ENCODE assay signal across 1 cellular context in the genomic region with DNA sequence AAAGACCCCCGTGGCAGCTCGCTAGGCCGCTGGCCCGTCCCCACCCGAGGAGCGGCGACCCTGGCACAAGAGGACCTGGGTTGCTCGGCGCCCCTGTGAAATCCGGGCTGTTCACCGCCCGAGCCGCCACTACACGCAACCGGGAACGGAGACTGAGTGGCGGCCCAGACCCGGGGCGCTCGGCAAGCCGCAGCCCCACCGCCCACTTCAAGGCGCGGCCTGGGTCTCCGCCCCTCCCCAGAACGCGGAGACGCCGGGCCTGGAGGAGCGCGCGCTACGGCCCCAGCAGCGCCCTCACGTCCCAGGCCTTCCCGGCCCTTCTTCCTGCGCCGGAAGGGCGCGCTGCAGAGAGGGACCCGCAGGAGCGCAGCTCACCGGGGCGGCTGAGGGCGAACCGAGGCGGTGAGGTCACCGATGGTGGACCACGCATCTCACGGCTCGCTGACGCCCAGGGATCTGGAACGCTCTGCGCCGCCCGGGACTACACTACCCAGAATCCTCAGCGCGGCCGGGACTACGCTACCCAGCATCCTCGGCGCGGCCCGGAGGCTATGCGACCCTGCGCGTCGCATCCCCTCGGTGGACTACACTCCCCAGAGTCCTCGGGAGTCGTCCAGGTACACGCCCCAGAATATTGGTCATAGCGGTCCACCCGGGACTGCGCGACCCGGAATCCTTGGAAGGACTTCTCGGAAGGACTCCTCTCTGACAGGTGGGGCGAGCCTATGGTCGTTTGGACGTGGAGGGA.
TF ChIP-seq lines count a peak whose summit lies in the region.

A gene (minus strand): TSS at position 470 of the 748 bp plus-strand sequence. CDS start 10,436 bp downstream, outside the sequence.

TF ChIP-seq in HEK293, 187 proteins besides CTCF, POLR2A, EP300 and RAD21 (continued from another document):
- TF ChIP-seq, protein P1, sequence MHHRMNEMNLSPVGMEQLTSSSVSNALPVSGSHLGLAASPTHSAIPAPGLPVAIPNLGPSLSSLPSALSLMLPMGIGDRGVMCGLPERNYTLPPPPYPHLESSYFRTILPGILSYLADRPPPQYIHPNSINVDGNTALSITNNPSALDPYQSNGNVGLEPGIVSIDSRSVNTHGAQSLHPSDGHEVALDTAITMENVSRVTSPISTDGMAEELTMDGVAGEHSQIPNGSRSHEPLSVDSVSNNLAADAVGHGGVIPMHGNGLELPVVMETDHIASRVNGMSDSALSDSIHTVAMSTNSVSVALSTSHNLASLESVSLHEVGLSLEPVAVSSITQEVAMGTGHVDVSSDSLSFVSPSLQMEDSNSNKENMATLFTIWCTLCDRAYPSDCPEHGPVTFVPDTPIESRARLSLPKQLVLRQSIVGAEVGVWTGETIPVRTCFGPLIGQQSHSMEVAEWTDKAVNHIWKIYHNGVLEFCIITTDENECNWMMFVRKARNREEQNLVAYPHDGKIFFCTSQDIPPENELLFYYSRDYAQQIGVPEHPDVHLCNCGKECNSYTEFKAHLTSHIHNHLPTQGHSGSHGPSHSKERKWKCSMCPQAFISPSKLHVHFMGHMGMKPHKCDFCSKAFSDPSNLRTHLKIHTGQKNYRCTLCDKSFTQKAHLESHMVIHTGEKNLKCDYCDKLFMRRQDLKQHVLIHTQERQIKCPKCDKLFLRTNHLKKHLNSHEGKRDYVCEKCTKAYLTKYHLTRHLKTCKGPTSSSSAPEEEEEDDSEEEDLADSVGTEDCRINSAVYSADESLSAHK (tag by site-specific recombination; IDR thresholded peaks at IDR 0.05), result no peak
- TF ChIP-seq ZNF585B (tag by site-specific recombination; IDR thresholded peaks at IDR 0.05), result no peak
- no peak for TF ChIP-seq GFI1B (tag by site-specific recombination; IDR thresholded peaks at IDR 0.05)
- TF ChIP-seq MYNN (tag by site-specific recombination; IDR thresholded peaks at IDR 0.05; ENCODE audit: borderline replicate concordance), result no peak
- no peak for TF ChIP-seq ZNF221 (tag by site-specific recombination; IDR thresholded peaks at IDR 0.05; ENCODE audit: borderline replicate concordance)
- no peak for TF ChIP-seq ZNF785 (tag by site-specific recombination; IDR thresholded peaks at IDR 0.05)
- TF ChIP-seq, protein P2, sequence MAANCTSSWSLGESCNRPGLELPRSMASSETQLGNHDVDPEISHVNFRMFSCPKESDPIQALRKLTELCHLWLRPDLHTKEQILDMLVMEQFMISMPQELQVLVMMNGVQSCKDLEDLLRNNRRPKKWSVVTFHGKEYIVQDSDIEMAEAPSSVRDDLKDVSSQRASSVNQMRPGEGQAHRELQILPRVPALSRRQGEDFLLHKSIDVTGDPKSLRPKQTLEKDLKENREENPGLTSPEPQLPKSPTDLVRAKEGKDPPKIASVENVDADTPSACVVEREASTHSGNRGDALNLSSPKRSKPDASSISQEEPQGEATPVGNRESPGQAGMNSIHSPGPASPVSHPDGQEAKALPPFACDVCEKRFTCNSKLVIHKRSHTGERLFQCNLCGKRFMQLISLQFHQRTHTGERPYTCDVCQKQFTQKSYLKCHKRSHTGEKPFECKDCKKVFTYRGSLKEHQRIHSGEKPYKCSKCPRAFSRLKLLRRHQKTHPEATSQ (tag by site-specific recombination; IDR thresholded peaks at IDR 0.05), result peak; percentile 71; the same call in 1 of the 2 replicates
- peak; percentile 16; the same call in 1 of the 2 replicates for TF ChIP-seq GLIS2 (tag by site-specific recombination; IDR thresholded peaks at IDR 0.05)
- TF ChIP-seq, protein P3, sequence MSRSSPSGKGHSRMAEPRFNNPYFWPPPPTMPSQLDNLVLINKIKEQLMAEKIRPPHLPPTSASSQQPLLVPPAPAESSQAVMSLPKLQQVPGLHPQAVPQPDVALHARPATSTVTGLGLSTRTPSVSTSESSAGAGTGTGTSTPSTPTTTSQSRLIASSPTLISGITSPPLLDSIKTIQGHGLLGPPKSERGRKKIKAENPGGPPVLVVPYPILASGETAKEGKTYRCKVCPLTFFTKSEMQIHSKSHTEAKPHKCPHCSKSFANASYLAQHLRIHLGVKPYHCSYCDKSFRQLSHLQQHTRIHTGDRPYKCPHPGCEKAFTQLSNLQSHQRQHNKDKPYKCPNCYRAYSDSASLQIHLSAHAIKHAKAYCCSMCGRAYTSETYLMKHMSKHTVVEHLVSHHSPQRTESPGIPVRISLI (tag by site-specific recombination; IDR thresholded peaks at IDR 0.05), result no peak
- TF ChIP-seq, protein P4, sequence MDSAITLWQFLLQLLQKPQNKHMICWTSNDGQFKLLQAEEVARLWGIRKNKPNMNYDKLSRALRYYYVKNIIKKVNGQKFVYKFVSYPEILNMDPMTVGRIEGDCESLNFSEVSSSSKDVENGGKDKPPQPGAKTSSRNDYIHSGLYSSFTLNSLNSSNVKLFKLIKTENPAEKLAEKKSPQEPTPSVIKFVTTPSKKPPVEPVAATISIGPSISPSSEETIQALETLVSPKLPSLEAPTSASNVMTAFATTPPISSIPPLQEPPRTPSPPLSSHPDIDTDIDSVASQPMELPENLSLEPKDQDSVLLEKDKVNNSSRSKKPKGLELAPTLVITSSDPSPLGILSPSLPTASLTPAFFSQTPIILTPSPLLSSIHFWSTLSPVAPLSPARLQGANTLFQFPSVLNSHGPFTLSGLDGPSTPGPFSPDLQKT (IDR thresholded peaks at IDR 0.05; ENCODE audit: borderline replicate concordance, low read depth, low read length), result no peak
- TF ChIP-seq ZNF121 (tag by site-specific recombination; IDR thresholded peaks at IDR 0.05), result no peak
- no peak for TF ChIP-seq FEZF1 (tag by site-specific recombination; IDR thresholded peaks at IDR 0.05)
- peak; percentile 60; the same call in 1 of the 2 replicates for TF ChIP-seq ZSCAN16 (tag by site-specific recombination; IDR thresholded peaks at IDR 0.05)
- no peak for TF ChIP-seq ZNF404 (tag by site-specific recombination; IDR thresholded peaks at IDR 0.05)
- TF ChIP-seq EGR2 (tag by site-specific recombination; IDR thresholded peaks at IDR 0.05; ENCODE audit: low read depth), result peak; percentile 69
- TF ChIP-seq ZNF157 (tag by site-specific recombination; IDR thresholded peaks at IDR 0.05), result no peak
- TF ChIP-seq GLIS1 (tag by site-specific recombination; IDR thresholded peaks at IDR 0.05), result peak; percentile 48
- no peak for TF ChIP-seq ZNF138 (tag by site-specific recombination; IDR thresholded peaks at IDR 0.05; ENCODE audit: borderline replicate concordance)
